ENCODE assay signal across 1 cellular context in genomic region chr6:31806470-31807272, GRCh38.
TF ChIP-seq lines count a peak whose summit lies in the region.

Gene LSM2, minus strand, starts transcription at chr6:31806966. Its CDS starts 209 bp downstream, at chr6:31806757.

TF ChIP-seq in K562, 482 proteins besides CTCF, POLR2A, EP300 and RAD21 (continued from another document):
- TF ChIP-seq, protein P1, sequence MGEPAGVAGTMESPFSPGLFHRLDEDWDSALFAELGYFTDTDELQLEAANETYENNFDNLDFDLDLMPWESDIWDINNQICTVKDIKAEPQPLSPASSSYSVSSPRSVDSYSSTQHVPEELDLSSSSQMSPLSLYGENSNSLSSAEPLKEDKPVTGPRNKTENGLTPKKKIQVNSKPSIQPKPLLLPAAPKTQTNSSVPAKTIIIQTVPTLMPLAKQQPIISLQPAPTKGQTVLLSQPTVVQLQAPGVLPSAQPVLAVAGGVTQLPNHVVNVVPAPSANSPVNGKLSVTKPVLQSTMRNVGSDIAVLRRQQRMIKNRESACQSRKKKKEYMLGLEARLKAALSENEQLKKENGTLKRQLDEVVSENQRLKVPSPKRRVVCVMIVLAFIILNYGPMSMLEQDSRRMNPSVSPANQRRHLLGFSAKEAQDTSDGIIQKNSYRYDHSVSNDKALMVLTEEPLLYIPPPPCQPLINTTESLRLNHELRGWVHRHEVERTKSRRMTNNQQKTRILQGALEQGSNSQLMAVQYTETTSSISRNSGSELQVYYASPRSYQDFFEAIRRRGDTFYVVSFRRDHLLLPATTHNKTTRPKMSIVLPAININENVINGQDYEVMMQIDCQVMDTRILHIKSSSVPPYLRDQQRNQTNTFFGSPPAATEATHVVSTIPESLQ (CRISPR knock-in tag; IDR thresholded peaks at IDR 0.05): peak; percentile 86; the same call in 1 of the 2 replicates
- TF ChIP-seq, protein P2, sequence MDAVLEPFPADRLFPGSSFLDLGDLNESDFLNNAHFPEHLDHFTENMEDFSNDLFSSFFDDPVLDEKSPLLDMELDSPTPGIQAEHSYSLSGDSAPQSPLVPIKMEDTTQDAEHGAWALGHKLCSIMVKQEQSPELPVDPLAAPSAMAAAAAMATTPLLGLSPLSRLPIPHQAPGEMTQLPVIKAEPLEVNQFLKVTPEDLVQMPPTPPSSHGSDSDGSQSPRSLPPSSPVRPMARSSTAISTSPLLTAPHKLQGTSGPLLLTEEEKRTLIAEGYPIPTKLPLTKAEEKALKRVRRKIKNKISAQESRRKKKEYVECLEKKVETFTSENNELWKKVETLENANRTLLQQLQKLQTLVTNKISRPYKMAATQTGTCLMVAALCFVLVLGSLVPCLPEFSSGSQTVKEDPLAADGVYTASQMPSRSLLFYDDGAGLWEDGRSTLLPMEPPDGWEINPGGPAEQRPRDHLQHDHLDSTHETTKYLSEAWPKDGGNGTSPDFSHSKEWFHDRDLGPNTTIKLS (IDR thresholded peaks at IDR 0.05; ENCODE audit: borderline replicate concordance, low read depth): peak; percentile 79
- TF ChIP-seq TAL1 (IDR thresholded peaks at IDR 0.05) (peak; percentile 18; the same call in 1 of the 2 replicates), IRF9 (tag; IDR thresholded peaks at IDR 0.05) (no peak), NR0B1 (IDR thresholded peaks at IDR 0.05; ENCODE audit: partially characterized antibody) (no peak), ZNF316 (IDR thresholded peaks at IDR 0.05) (0 out of 2 replicates have a peak, but pooled peaks have one; percentile 19), CBX3 (IDR thresholded peaks at IDR 0.05; ENCODE audit: borderline replicate concordance in 1 of 2, low read length in 2 of 2) (peak in 1 of 2 experiments; percentile 67; a peak in 2 of 3 replicates), PRMT5 (CRISPR knock-in tag; IDR thresholded peaks at IDR 0.05) (no peak; the same call in 1 of the 2 replicates), PML (IDR thresholded peaks at IDR 0.05; ENCODE audit: low read length) (peak; percentile 88), POLR2G (IDR thresholded peaks at IDR 0.05; ENCODE audit: low read depth, low read length) (peak; percentile 97), ZNF551 (CRISPR knock-in tag; IDR thresholded peaks at IDR 0.05) (no peak), ETV1 (tag; conservative IDR thresholded peaks at IDR 0.05; ENCODE audit: low read depth) (no peak), HDGF (IDR thresholded peaks at IDR 0.05) (no peak), CGGBP1 (CRISPR knock-in tag; IDR thresholded peaks at IDR 0.05) (peak; percentile 79; the same call in 1 of the 2 replicates), ZNF431 (CRISPR knock-in tag; IDR thresholded peaks at IDR 0.05) (peak; percentile 59; the same call in 1 of the 2 replicates), ARID3A (IDR thresholded peaks at IDR 0.05; ENCODE audit: borderline replicate concordance, low read depth, low read length) (no peak), ZNF445 (CRISPR knock-in tag; IDR thresholded peaks at IDR 0.05; ENCODE audit: low read depth) (0 out of 2 replicates have a peak, but pooled peaks have one; percentile 8), SIN3A (IDR thresholded peaks at IDR 0.05; ENCODE audit: borderline replicate concordance in 2 of 2, control insufficient read depth in 1 of 2, low read depth in 2 of 2, low read length in 2 of 2) (peak; percentile 85; a peak in 3 of 4 replicates), ZNF12 (CRISPR knock-in tag; IDR thresholded peaks at IDR 0.05) (peak; percentile 91)
- TF ChIP-seq, protein P3, sequence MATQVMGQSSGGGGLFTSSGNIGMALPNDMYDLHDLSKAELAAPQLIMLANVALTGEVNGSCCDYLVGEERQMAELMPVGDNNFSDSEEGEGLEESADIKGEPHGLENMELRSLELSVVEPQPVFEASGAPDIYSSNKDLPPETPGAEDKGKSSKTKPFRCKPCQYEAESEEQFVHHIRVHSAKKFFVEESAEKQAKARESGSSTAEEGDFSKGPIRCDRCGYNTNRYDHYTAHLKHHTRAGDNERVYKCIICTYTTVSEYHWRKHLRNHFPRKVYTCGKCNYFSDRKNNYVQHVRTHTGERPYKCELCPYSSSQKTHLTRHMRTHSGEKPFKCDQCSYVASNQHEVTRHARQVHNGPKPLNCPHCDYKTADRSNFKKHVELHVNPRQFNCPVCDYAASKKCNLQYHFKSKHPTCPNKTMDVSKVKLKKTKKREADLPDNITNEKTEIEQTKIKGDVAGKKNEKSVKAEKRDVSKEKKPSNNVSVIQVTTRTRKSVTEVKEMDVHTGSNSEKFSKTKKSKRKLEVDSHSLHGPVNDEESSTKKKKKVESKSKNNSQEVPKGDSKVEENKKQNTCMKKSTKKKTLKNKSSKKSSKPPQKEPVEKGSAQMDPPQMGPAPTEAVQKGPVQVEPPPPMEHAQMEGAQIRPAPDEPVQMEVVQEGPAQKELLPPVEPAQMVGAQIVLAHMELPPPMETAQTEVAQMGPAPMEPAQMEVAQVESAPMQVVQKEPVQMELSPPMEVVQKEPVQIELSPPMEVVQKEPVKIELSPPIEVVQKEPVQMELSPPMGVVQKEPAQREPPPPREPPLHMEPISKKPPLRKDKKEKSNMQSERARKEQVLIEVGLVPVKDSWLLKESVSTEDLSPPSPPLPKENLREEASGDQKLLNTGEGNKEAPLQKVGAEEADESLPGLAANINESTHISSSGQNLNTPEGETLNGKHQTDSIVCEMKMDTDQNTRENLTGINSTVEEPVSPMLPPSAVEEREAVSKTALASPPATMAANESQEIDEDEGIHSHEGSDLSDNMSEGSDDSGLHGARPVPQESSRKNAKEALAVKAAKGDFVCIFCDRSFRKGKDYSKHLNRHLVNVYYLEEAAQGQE (CRISPR knock-in tag; IDR thresholded peaks at IDR 0.05; ENCODE audit: low read depth): peak; percentile 86
- TF ChIP-seq, protein P4, sequence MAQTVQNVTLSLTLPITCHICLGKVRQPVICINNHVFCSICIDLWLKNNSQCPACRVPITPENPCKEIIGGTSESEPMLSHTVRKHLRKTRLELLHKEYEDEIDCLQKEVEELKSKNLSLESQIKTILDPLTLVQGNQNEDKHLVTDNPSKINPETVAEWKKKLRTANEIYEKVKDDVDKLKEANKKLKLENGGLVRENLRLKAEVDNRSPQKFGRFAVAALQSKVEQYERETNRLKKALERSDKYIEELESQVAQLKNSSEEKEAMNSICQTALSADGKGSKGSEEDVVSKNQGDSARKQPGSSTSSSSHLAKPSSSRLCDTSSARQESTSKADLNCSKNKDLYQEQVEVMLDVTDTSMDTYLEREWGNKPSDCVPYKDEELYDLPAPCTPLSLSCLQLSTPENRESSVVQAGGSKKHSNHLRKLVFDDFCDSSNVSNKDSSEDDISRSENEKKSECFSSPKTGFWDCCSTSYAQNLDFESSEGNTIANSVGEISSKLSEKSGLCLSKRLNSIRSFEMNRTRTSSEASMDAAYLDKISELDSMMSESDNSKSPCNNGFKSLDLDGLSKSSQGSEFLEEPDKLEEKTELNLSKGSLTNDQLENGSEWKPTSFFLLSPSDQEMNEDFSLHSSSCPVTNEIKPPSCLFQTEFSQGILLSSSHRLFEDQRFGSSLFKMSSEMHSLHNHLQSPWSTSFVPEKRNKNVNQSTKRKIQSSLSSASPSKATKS (CRISPR knock-in tag; IDR thresholded peaks at IDR 0.05): no peak
- TF ChIP-seq, protein P5, sequence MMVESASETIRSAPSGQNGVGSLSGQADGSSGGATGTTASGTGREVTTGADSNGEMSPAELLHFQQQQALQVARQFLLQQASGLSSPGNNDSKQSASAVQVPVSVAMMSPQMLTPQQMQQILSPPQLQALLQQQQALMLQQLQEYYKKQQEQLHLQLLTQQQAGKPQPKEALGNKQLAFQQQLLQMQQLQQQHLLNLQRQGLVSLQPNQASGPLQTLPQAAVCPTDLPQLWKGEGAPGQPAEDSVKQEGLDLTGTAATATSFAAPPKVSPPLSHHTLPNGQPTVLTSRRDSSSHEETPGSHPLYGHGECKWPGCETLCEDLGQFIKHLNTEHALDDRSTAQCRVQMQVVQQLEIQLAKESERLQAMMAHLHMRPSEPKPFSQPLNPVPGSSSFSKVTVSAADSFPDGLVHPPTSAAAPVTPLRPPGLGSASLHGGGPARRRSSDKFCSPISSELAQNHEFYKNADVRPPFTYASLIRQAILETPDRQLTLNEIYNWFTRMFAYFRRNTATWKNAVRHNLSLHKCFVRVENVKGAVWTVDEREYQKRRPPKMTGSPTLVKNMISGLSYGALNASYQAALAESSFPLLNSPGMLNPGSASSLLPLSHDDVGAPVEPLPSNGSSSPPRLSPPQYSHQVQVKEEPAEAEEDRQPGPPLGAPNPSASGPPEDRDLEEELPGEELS (CRISPR knock-in tag; IDR thresholded peaks at IDR 0.05; ENCODE audit: borderline replicate concordance): peak; percentile 94
- TF ChIP-seq, protein P6, sequence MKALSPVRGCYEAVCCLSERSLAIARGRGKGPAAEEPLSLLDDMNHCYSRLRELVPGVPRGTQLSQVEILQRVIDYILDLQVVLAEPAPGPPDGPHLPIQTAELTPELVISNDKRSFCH (CRISPR knock-in tag; IDR thresholded peaks at IDR 0.05): no peak
- TF ChIP-seq, protein P6 (tag; IDR thresholded peaks at IDR 0.05): peak; percentile 66; the same call in 1 of the 2 replicates
